ENCODE assay signal across 8 cellular contexts in the genomic region with DNA sequence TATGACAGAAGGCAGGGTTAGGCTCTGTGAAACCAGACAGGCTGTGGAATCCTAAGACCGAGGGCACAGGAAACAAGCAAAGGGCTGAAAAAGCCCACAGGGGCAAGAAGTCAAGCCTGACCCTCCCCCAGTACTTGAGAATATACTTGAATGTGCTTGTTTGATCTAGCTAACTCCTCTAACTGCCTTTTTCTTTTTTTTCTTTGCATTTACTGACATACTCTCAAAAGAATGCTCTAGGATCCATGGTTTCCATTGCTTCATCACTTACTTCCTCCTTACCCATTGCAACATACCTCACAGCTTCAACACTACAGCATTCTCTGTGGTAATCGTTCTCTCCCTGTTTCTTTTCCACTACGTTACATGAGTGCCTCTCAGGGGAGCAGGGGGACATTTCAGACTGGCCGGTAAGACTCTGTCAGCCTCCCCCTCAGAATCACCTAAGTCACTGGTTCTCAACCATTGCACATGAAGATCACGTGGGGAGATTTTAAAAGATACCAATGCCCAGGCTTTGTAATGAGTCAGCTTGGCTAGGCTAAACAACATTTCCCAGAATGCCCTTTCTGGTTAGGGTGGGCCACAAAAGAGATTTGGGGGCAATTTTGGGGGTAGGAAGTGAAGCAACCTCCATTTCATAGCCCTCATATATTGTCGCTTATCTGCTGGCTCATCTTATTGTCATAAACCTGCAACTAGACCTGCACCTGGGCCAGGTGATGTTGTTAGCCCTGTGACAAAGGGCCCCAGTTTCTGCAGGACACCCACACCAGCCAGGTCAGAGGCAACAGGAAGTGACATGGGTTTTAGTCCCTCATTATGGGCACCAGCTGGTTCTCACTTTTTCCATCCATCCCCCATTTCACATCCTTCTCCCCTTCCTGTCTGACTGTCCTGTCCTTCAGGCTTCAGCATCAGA. TPM values are rescaled to one million over a fixed set of nuclear protein-coding genes. Genes with fewer than 3 reads are reported as not detected.
A peak's percentile ranks its signal among the peaks of the same experiment; 100 is the strongest.
DNase-seq lines count a peak whose midpoint lies in the region; ATAC-seq and TF ChIP-seq lines count a peak whose summit lies in the region.

No MANE protein-coding gene starts in this region.

- DNase-seq in CD1c-positive myeloid dendritic cell (ENCODE audit: extremely low spot score) (peak; percentile 83), KBM-7 (peak; percentile 94), cardiac muscle cell (ENCODE audit: low read depth in 1 of 2, low spot score in 1 of 2) (peak; percentile 18 to 98), COLO668 (lab: John Stamatoyannopoulos, UW; ENCODE audit: unreplicated experiment) (no peak), NCI-H2227 (lab: John Stamatoyannopoulos, UW; ENCODE audit: unreplicated experiment) (no peak)
- peak; percentile 26 for DNase-seq in activated T-cell treated with anti-CD3 and anti-CD28 coated beads, Interleukin-2, amount 50 U/mL, for 1 hour
- peak; percentile 62 for DNase-seq in stimulated activated naive B cell treated with anti-CD40 and anti-IgM and Interleukin-4, amounts not matched to agents 10 μg/mL and 1 μg/mL and 100 μg/mL, for 72 hours

- in situ Hi-C loops in KBM-7 (cut with MboI; ENCODE audit: low pct_unique_long_range_greater_than_20kb, low sequenced_read_pairs) = loop anchor here (25.0 kb wide), 1 partner anchor 191 kb away; the partner anchor contains the start of genes CCPG1 and PIERCE2

- no peak overlapping the region for H3K4me3 ChIP-seq in cardiac muscle cell

- no peak for TF ChIP-seq CTCF in cardiac muscle cell (IDR thresholded peaks at IDR 0.05; ENCODE audit: low read depth, low read length)

- no peaks in the 10 kb centered on the region for H3K9me3 Mint-ChIP-seq in stimulated activated naive B cell treated with anti-CD40 and anti-IgM and Interleukin-4, amounts not matched to agents 10 μg/mL and 1 μg/mL and 100 μg/mL, for 72 hours

- H3K36me3 ChIP-seq in cardiac muscle cell = no peaks in the 10 kb centered on the region

- peak; percentile 42 for ATAC-seq in GM19397 (IDR thresholded peaks at IDR 0.05; ENCODE audit: unreplicated experiment)
- ATAC-seq in stimulated activated naive B cell treated with anti-CD40 and anti-IgM and Interleukin-4, amounts not matched to agents 10 μg/mL and 1 μg/mL and 100 μg/mL, for 72 hours (replicated peaks) = peak; percentile 73 to 79

- H3K4me1 Mint-ChIP-seq in stimulated activated naive B cell treated with anti-CD40 and anti-IgM and Interleukin-4, amounts not matched to agents 10 μg/mL and 1 μg/mL and 100 μg/mL, for 72 hours = peaks cover 41 to 67% of the 10 kb centered on the region in 2 donors

- H3K4me1 ChIP-seq in cardiac muscle cell (ENCODE audit: low read depth) = peaks cover 18% of the 10 kb centered on the region

- peak overlapping the region; percentile 40 to 41 for H3K4me3 Mint-ChIP-seq in stimulated activated naive B cell treated with anti-CD40 and anti-IgM and Interleukin-4, amounts not matched to agents 10 μg/mL and 1 μg/mL and 100 μg/mL, for 72 hours

- H3K27me3 ChIP-seq in cardiac muscle cell = no peaks in the 10 kb centered on the region

- peaks cover 15 to 36% of the 10 kb centered on the region in 2 donors for H3K36me3 Mint-ChIP-seq in stimulated activated naive B cell treated with anti-CD40 and anti-IgM and Interleukin-4, amounts not matched to agents 10 μg/mL and 1 μg/mL and 100 μg/mL, for 72 hours

- no peaks in the 10 kb centered on the region for H3K27me3 Mint-ChIP-seq in stimulated activated naive B cell treated with anti-CD40 and anti-IgM and Interleukin-4, amounts not matched to agents 10 μg/mL and 1 μg/mL and 100 μg/mL, for 72 hours

- H3K9me3 ChIP-seq in cardiac muscle cell (ENCODE audit: low read depth) = no peaks in the 10 kb centered on the region

- peak overlapping the region; percentile 92 for H3K27ac Mint-ChIP-seq in stimulated activated naive B cell treated with anti-CD40 and anti-IgM and Interleukin-4, amounts not matched to agents 10 μg/mL and 1 μg/mL and 100 μg/mL, for 72 hours

- H3K27ac ChIP-seq in cardiac muscle cell = no peak overlapping the region

RNA-seq across cellular contexts. Expression of gene RSL24D1, which starts 24.6 kb away (rescaled TPM):
- total RNA-seq in cardiac muscle cell = 30.3 and 45.8 TPM in 2 replicates
- polyA plus RNA-seq in cardiac muscle cell = 46.1 and 69.7 TPM in 2 replicates

Comparison
In these comparisons a context has a peak if more than half of its experiments do, and no peak if none do; other contexts are left out.
1. DNase-seq: peak in CD1c-positive myeloid dendritic cell (single experiment), KBM-7 (single experiment), activated T-cell treated with anti-CD3 and anti-CD28 coated beads, Interleukin-2, amount 50 U/mL, for 1 hour (single experiment), cardiac muscle cell (2 of 2) and stimulated activated naive B cell treated with anti-CD40 and anti-IgM and Interleukin-4, amounts not matched to agents 10 μg/mL and 1 μg/mL and 100 μg/mL, for 72 hours (single experiment); none in COLO668 (single experiment) and NCI-H2227 (single experiment).